Comparison of ENCODE assay signal across 16 cellular contexts in genomic region chr5:1032551-1033027, GRCh38. TPM values are rescaled to one million over a fixed set of nuclear protein-coding genes. Genes with fewer than 3 reads are reported as not detected.
A peak's percentile ranks its signal among the peaks of the same experiment; 100 is the strongest.
DNase-seq lines count a peak whose midpoint lies in the region; ATAC-seq, FAIRE-seq and TF ChIP-seq lines count a peak whose summit lies in the region.
"Had no signal": no experiment of that assay in that cellular context is flagged by ENCODE, and none has a peak within 500 bp of the region (broad histone marks: within the 10 kb centered on the region; RNA-seq: fewer than 3 reads in every experiment).

No MANE protein-coding gene starts in this region.

- TF ChIP-seq CTCF in D721Med (IDR thresholded peaks at IDR 0.05; ENCODE audit: insufficient read depth, missing control alignments), result no peak
- TF ChIP-seq CTCF in left ventricle myocardium inferior (IDR thresholded peaks at IDR 0.05; ENCODE audit: borderline replicate concordance), result no peak
- TF ChIP-seq CTCF in osteoblast (IDR thresholded peaks at IDR 0.05; ENCODE audit: extremely low read depth, low read depth, low read length), result no peak
- TF ChIP-seq CTCF in coronary artery (IDR thresholded peaks at IDR 0.05), result no peak

- no peaks in the 10 kb centered on the region for H3K36me3 ChIP-seq in H7 (replicated peaks; ENCODE audit: control insufficient read depth, insufficient read depth, low read length)
- no peaks in the 10 kb centered on the region for H3K36me3 ChIP-seq in left ventricle myocardium inferior
- H3K36me3 ChIP-seq in osteoblast (ENCODE audit: insufficient read depth, low read length), result no peaks in the 10 kb centered on the region
- H3K36me3 ChIP-seq: HAP-1 had no signal

- no peak overlapping the region for H3K4me2 ChIP-seq in osteoblast (ENCODE audit: insufficient read depth, low read length)
- H3K4me2 ChIP-seq: A549, GM23338 had no signal

- ATAC-seq in GM18870 (IDR thresholded peaks at IDR 0.05; ENCODE audit: unreplicated experiment) (no peak), HG02884 (IDR thresholded peaks at IDR 0.05; ENCODE audit: unreplicated experiment) (no peak)
- ATAC-seq: A549; CD8-positive, alpha-beta T cell; GM23338; HepG2 had no signal

- no peaks in the 10 kb centered on the region for H3K79me2 ChIP-seq in osteoblast (ENCODE audit: insufficient read depth, low read length)

- H3K27me3 ChIP-seq in H7 (ENCODE audit: control insufficient read depth, insufficient read depth, low read length) (no peaks in the 10 kb centered on the region), left ventricle myocardium inferior (ENCODE audit: low read depth) (no peaks in the 10 kb centered on the region), osteoblast (ENCODE audit: insufficient read depth, low read length) (no peaks in the 10 kb centered on the region)

- no peak overlapping the region for H2AFZ ChIP-seq in osteoblast (ENCODE audit: low read length)
- H2AFZ ChIP-seq: GM23338 had no signal

- intact Hi-C loops in left ventricle myocardium inferior (cut with micrococcal nuclease), result no loop called here

- H3K9me3 ChIP-seq in left ventricle myocardium inferior (replicated peaks) (no peaks in the 10 kb centered on the region), osteoblast (ENCODE audit: low read depth, low read length) (no peaks in the 10 kb centered on the region)
- H3K9me3 ChIP-seq: A549, HAP-1 had no signal

- no peak overlapping the region for H3K4me3 ChIP-seq in H7 (ENCODE audit: insufficient read depth, low read depth, low read length)
- no peak overlapping the region for H3K4me3 ChIP-seq in left ventricle myocardium inferior
- H3K4me3 ChIP-seq in osteoblast (ENCODE audit: insufficient read depth, low read length), result no peak overlapping the region
- H3K4me3 ChIP-seq in coronary artery, result no peak overlapping the region
- H3K4me3 ChIP-seq: A549, GM23338, HAP-1 had no signal

- H3K4me1 ChIP-seq in left ventricle myocardium inferior, result no peaks in the 10 kb centered on the region
- no peaks in the 10 kb centered on the region for H3K4me1 ChIP-seq in osteoblast (ENCODE audit: insufficient read depth, low read length)
- H3K4me1 ChIP-seq: A549, HAP-1 had no signal

- DNase-seq in D721Med (ENCODE audit: insufficient read length, low spot score) (peak; percentile 7), H7 (peak; percentile 36), left ventricle myocardium inferior (peak; percentile 5), osteoblast (ENCODE audit: insufficient read length, low spot score, missing footprints) (peak; percentile 60), coronary artery (ENCODE audit: low spot score) (no peak)
- DNase-seq: COR-L47, DND-41, GDM1 had no signal

- FAIRE-seq in D721Med (lab: Jason Lieb, UNC), result no peak
- FAIRE-seq: A549, HepG2 had no signal

- no peaks in the 10 kb centered on the region for H4K20me1 ChIP-seq in osteoblast (ENCODE audit: insufficient read depth, low read length)

- H3K27ac ChIP-seq in left ventricle myocardium inferior (replicated peaks) (no peak overlapping the region), osteoblast (ENCODE audit: low read depth, low read length) (no peak overlapping the region), coronary artery (no peak overlapping the region)
- H3K27ac ChIP-seq: A549 had no signal

RNA-seq across cellular contexts. Expression of gene NKD2, which starts 24.0 kb away (rescaled TPM):
- total RNA-seq in H7 (2014; rRNA removed; shearing (Covaris generic)), result 4.9 and 5.7 TPM in 2 replicates
- total RNA-seq in left ventricle myocardium inferior (3.7 TPM), osteoblast (under 0.01 TPM in 1 of 2 replicates, not detected in the other)
- total RNA-seq: HT1080 had no signal
